12 cellular contexts compared by ENCODE assay signal in genomic region chr7:2066251-2066919, GRCh38.
DNase-seq lines count a peak whose midpoint lies in the region; ATAC-seq lines count a peak whose summit lies in the region.
"Had no signal": no experiment of that assay in that cellular context is flagged by ENCODE, and none has a peak within 500 bp of the region (broad histone marks: within the 10 kb centered on the region; RNA-seq: fewer than 3 reads in every experiment).

No MANE protein-coding gene starts in this region.

- H3K27ac Mint-ChIP-seq in activated CD4-positive, alpha-beta memory T cell treated with anti-CD3 and anti-CD28 coated beads, Interleukin-2, amount 10 ng/mL, durations not matched to agents 7 days and 5 days, result peak overlapping the region; percentile 52
- H3K27ac Mint-ChIP-seq in central memory CD8-positive, alpha-beta T cell (ENCODE audit: low read depth), result no peak overlapping the region
- peak overlapping the region; percentile 94 for H3K27ac Mint-ChIP-seq in stimulated activated naive B cell treated with anti-CD40 and anti-IgM and Interleukin-4, amounts not matched to agents 10 μg/mL and 1 μg/mL and 100 μg/mL, for 72 hours

- CTCF ChIA-PET in activated CD4-positive, alpha-beta memory T cell treated with anti-CD3 and anti-CD28 coated beads, Interleukin-2, amount 10 ng/mL, durations not matched to agents 7 days and 5 days (lab: Charles Lee), result no interaction called here

- POLR2A ChIA-PET in activated CD4-positive, alpha-beta memory T cell treated with anti-CD3 and anti-CD28 coated beads, Interleukin-2, amount 10 ng/mL, durations not matched to agents 7 days and 5 days (lab: Charles Lee), result no interaction called here

- no peaks in the 10 kb centered on the region for H3K27me3 Mint-ChIP-seq in activated CD4-positive, alpha-beta memory T cell treated with anti-CD3 and anti-CD28 coated beads, Interleukin-2, amount 10 ng/mL, durations not matched to agents 7 days and 5 days
- no peaks in the 10 kb centered on the region for H3K27me3 Mint-ChIP-seq in central memory CD8-positive, alpha-beta T cell
- no peaks in the 10 kb centered on the region for H3K27me3 Mint-ChIP-seq in stimulated activated naive B cell treated with anti-CD40 and anti-IgM and Interleukin-4, amounts not matched to agents 10 μg/mL and 1 μg/mL and 100 μg/mL, for 72 hours

- peaks cover 12% of the 10 kb centered on the region for H3K4me1 Mint-ChIP-seq in activated CD4-positive, alpha-beta memory T cell treated with anti-CD3 and anti-CD28 coated beads, Interleukin-2, amount 10 ng/mL, durations not matched to agents 7 days and 5 days
- H3K4me1 Mint-ChIP-seq in central memory CD8-positive, alpha-beta T cell, result peaks cover 10% of the 10 kb centered on the region
- peaks cover 49 to 76% of the 10 kb centered on the region in 2 donors for H3K4me1 Mint-ChIP-seq in stimulated activated naive B cell treated with anti-CD40 and anti-IgM and Interleukin-4, amounts not matched to agents 10 μg/mL and 1 μg/mL and 100 μg/mL, for 72 hours

- H3K9me3 Mint-ChIP-seq in activated CD4-positive, alpha-beta memory T cell treated with anti-CD3 and anti-CD28 coated beads, Interleukin-2, amount 10 ng/mL, durations not matched to agents 7 days and 5 days, result no peaks in the 10 kb centered on the region
- H3K9me3 Mint-ChIP-seq in central memory CD8-positive, alpha-beta T cell, result no peaks in the 10 kb centered on the region
- no peaks in the 10 kb centered on the region for H3K9me3 Mint-ChIP-seq in stimulated activated naive B cell treated with anti-CD40 and anti-IgM and Interleukin-4, amounts not matched to agents 10 μg/mL and 1 μg/mL and 100 μg/mL, for 72 hours

- H3K4me3 Mint-ChIP-seq in activated CD4-positive, alpha-beta memory T cell treated with anti-CD3 and anti-CD28 coated beads, Interleukin-2, amount 10 ng/mL, durations not matched to agents 7 days and 5 days, result no peak overlapping the region
- H3K4me3 Mint-ChIP-seq in central memory CD8-positive, alpha-beta T cell, result no peak overlapping the region
- H3K4me3 Mint-ChIP-seq in stimulated activated naive B cell treated with anti-CD40 and anti-IgM and Interleukin-4, amounts not matched to agents 10 μg/mL and 1 μg/mL and 100 μg/mL, for 72 hours, result peak overlapping the region; percentile 71 to 73

- H3K27ac ChIP-seq in substantia nigra (ENCODE audit: low read depth, low read length, poor library complexity, severe bottlenecking), result no peak overlapping the region
- H3K27ac ChIP-seq: SK-N-MC had no signal

- DNase-seq in activated gamma-delta T cell treated with Interleukin-2 at 50 U/mL for 16 hours, result peak; percentile 34
- DNase-seq in activated gamma-delta T cell (lab: John Stamatoyannopoulos, UW), result no peak
- DNase-seq in activated CD4-positive, alpha-beta memory T cell treated with anti-CD3 and anti-CD28 coated beads, Interleukin-2, amount 10 ng/mL, durations not matched to agents 7 days and 5 days, result peak; percentile 26
- DNase-seq in central memory CD8-positive, alpha-beta T cell (ENCODE audit: low spot score in 2 of 2), result no peak
- peak; percentile 40 for DNase-seq in stimulated activated naive B cell treated with anti-CD40 and anti-IgM and Interleukin-4, amounts not matched to agents 10 μg/mL and 1 μg/mL and 100 μg/mL, for 72 hours
- DNase-seq in NCI-H345 treated with DMSO at 0.1 percent for 48 hours (lab: John Stamatoyannopoulos, UW; ENCODE audit: unreplicated experiment), result no peak
- DNase-seq in substantia nigra (lab: John Stamatoyannopoulos, UW), result no peak
- no peak for DNase-seq in DMS79 treated with DMSO at 0.1 percent for 48 hours (lab: John Stamatoyannopoulos, UW)
- DNase-seq: cortex of kidney, islet precursor cell, NCI-H526 had no signal

- H3K36me3 Mint-ChIP-seq in activated CD4-positive, alpha-beta memory T cell treated with anti-CD3 and anti-CD28 coated beads, Interleukin-2, amount 10 ng/mL, durations not matched to agents 7 days and 5 days (ENCODE audit: low read depth), result no peaks in the 10 kb centered on the region
- H3K36me3 Mint-ChIP-seq in central memory CD8-positive, alpha-beta T cell (ENCODE audit: insufficient read depth), result peaks cover 4% of the 10 kb centered on the region
- H3K36me3 Mint-ChIP-seq in stimulated activated naive B cell treated with anti-CD40 and anti-IgM and Interleukin-4, amounts not matched to agents 10 μg/mL and 1 μg/mL and 100 μg/mL, for 72 hours, result peaks cover 27 to 63% of the 10 kb centered on the region in 2 donors

- ATAC-seq in central memory CD8-positive, alpha-beta T cell (replicated peaks; ENCODE audit: extremely low read depth, poor library complexity, severe bottlenecking), result peak; percentile 36
- ATAC-seq in stimulated activated naive B cell treated with anti-CD40 and anti-IgM and Interleukin-4, amounts not matched to agents 10 μg/mL and 1 μg/mL and 100 μg/mL, for 72 hours (replicated peaks), result peak; percentile 83 to 89

Comparison
In these comparisons a context has a peak if more than half of its experiments do, and no peak if none do; other contexts are left out.
1. DNase-seq: peak in activated gamma-delta T cell treated with Interleukin-2 at 50 U/mL for 16 hours (single experiment), activated CD4-positive, alpha-beta memory T cell treated with anti-CD3 and anti-CD28 coated beads, Interleukin-2, amount 10 ng/mL, durations not matched to agents 7 days and 5 days (single experiment) and stimulated activated naive B cell treated with anti-CD40 and anti-IgM and Interleukin-4, amounts not matched to agents 10 μg/mL and 1 μg/mL and 100 μg/mL, for 72 hours (single experiment); none in activated gamma-delta T cell (single experiment), central memory CD8-positive, alpha-beta T cell (0 of 2), NCI-H345 treated with DMSO at 0.1 percent for 48 hours (single experiment), substantia nigra (0 of 49) and DMS79 treated with DMSO at 0.1 percent for 48 hours (single experiment).
2. H3K4me3 Mint-ChIP-seq: peak in stimulated activated naive B cell treated with anti-CD40 and anti-IgM and Interleukin-4, amounts not matched to agents 10 μg/mL and 1 μg/mL and 100 μg/mL, for 72 hours (2 of 2); none in activated CD4-positive, alpha-beta memory T cell treated with anti-CD3 and anti-CD28 coated beads, Interleukin-2, amount 10 ng/mL, durations not matched to agents 7 days and 5 days (single experiment) and central memory CD8-positive, alpha-beta T cell (single experiment).